10 cellular contexts compared by ENCODE assay signal in genomic region chr2:237059155-237059875, GRCh38. TPM values are rescaled to one million over a fixed set of nuclear protein-coding genes. Genes with fewer than 3 reads are reported as not detected.
DNase-seq lines count a peak whose midpoint lies in the region; ATAC-seq, FAIRE-seq and TF ChIP-seq lines count a peak whose summit lies in the region.
"Had no signal": no experiment of that assay in that cellular context is flagged by ENCODE, and none has a peak within 500 bp of the region (broad histone marks: within the 10 kb centered on the region; RNA-seq: fewer than 3 reads in every experiment).

No MANE protein-coding gene starts in this region.

- intact Hi-C loops in GM12878 (cut with micrococcal nuclease; ENCODE audit: unreplicated experiment) = loop anchor here (2.0 to 10.0 kb wide), 2 partner anchors 25 to 165 kb away; partner anchors contain the start of gene COPS8
- intact Hi-C loops in dorsolateral prefrontal cortex (cut with DNase I) = loop anchor here (5.0 to 10.0 kb wide), 2 partner anchors 545 to 707 kb away; no protein-coding TSS in a partner anchor

- H3K27me3 ChIP-seq in GM12878 (replicated peaks in 1 of 2; ENCODE audit: control insufficient read depth in 2 of 2, insufficient read depth in 2 of 2, low read length in 1 of 2) (no peaks in the 10 kb centered on the region; a peak in 1 of 4 replicates), dorsolateral prefrontal cortex (no peaks in the 10 kb centered on the region), gastroesophageal sphincter (no peaks in the 10 kb centered on the region)

- BruUV-seq in GM12878 (replicated peaks; lab: Mats Ljungman, UMichigan) = no TSS peak

- CTCF ChIA-PET in GM12878 (lab: Yijun Ruan, JAX) = interaction anchor here (0.8 to 5.7 kb wide), 17 partner anchors 8 to 1280 kb away, joined by 3 to 63 read pairs (median 4); partner anchors contain the start of genes ACKR3 and COPS8

- H3K27ac ChIP-seq in GM12878 (ENCODE audit: control insufficient read depth, insufficient read depth) (peak overlapping the region; percentile 56), dorsolateral prefrontal cortex (no peak overlapping the region), gastroesophageal sphincter (no peak overlapping the region)

- H3K36me3 ChIP-seq in GM12878 (ENCODE audit: control insufficient read depth in 2 of 2, insufficient read depth in 2 of 2, low read length in 1 of 2) (no peaks in the 10 kb centered on the region), gastroesophageal sphincter (peaks cover 0 to 4% of the 10 kb centered on the region in 2 donors)

- peak overlapping the region; percentile 38; the same call in 1 of the 2 replicates for H3K9ac ChIP-seq in GM12878 (ENCODE audit: control insufficient read depth, insufficient read depth, low read length)

- no peak overlapping the region; the same call in 1 of the 2 replicates for H2AFZ ChIP-seq in GM12878 (ENCODE audit: control insufficient read depth, low read depth, low read length)

- ATAC-seq in GM18508 (IDR thresholded peaks at IDR 0.05; ENCODE audit: insufficient read depth, unreplicated experiment) = peak; percentile 88
- peak; percentile 73 for ATAC-seq in GM19467 (IDR thresholded peaks at IDR 0.05; ENCODE audit: unreplicated experiment)
- ATAC-seq in HG03097 (IDR thresholded peaks at IDR 0.05; ENCODE audit: low FRiP score, unreplicated experiment) = peak; percentile 58
- ATAC-seq in GM12878 = peak; percentile 85
- ATAC-seq in gastroesophageal sphincter = no peak
- ATAC-seq: SK-N-SH treated with all-trans-retinoic acid at 6 μM for 48 hours had no signal

- peak; percentile 98 for FAIRE-seq in GM12878 (lab: Jason Lieb, UNC)
- FAIRE-seq: G401.6 had no signal

- peak; percentile 85 for DNase-seq in GM12878 (ENCODE audit: low read depth, low spot score)
- DNase-seq in dorsolateral prefrontal cortex = no peak
- DNase-seq in NCI-H2196 treated with DMSO at 0.1 percent for 48 hours (lab: John Stamatoyannopoulos, UW; ENCODE audit: unreplicated experiment) = no peak
- DNase-seq in NCI-H1436 treated with DMSO at 0.1 percent for 48 hours (lab: John Stamatoyannopoulos, UW) = no peak

- POLR2A ChIA-PET in GM12878 (lab: Charles Lee) = interaction anchor here (1.1 kb wide), 1 partner anchor 489 kb away, joined by 4 read pairs; the partner anchor contains the start of gene ACKR3

- TF ChIP-seq POLR2A in GM12878 (IDR thresholded peaks at IDR 0.05; ENCODE audit: low read depth, low read length) (no peak), gastroesophageal sphincter (IDR thresholded peaks at IDR 0.05) (no peak)

- TF ChIP-seq RAD21 in GM12878 (IDR thresholded peaks at IDR 0.05; ENCODE audit: insufficient read depth, low read depth, low read length) = no peak

- TF ChIP-seq EP300 in GM12878 (IDR thresholded peaks at IDR 0.05; ENCODE audit: borderline replicate concordance in 1 of 2, control insufficient read depth in 1 of 2, low read depth in 2 of 2, low read length in 2 of 2) = peak; percentile 85 to 90; a peak in 3 of 4 replicates
- TF ChIP-seq EP300 in gastroesophageal sphincter (IDR thresholded peaks at IDR 0.05) = no peak

- H3K9me3 ChIP-seq in GM12878 (replicated peaks; ENCODE audit: control insufficient read depth, insufficient read depth, low read length) (no peaks in the 10 kb centered on the region), gastroesophageal sphincter (no peaks in the 10 kb centered on the region)

- SMC1A ChIA-PET in GM12878 (lab: Charles Lee; ENCODE audit: uncharacterized antibody, unreplicated experiment) = interaction anchor here (0.9 to 6.0 kb wide), 18 partner anchors 9 to 717 kb away, joined by 3 to 53 read pairs (median 4); partner anchors contain the start of genes ACKR3 and COPS8

- in situ Hi-C loops in GM12878 (cut with MboI) = no loop called here

- RAD21 ChIA-PET in GM12878 (lab: Charles Lee; ENCODE audit: unreplicated experiment) = interaction anchor here (0.6 to 5.5 kb wide), 16 partner anchors 9 to 1280 kb away, joined by 3 to 65 read pairs (median 4); partner anchors contain the start of genes ACKR3 and COPS8

- H3K4me1 ChIP-seq in GM12878 (ENCODE audit: control insufficient read depth, insufficient read depth, low read length) (peaks cover 38% of the 10 kb centered on the region), gastroesophageal sphincter (peaks cover 0 to 7% (median 0%) of the 10 kb centered on the region in 3 donors)

- no peaks in the 10 kb centered on the region for H4K20me1 ChIP-seq in GM12878 (ENCODE audit: control insufficient read depth, insufficient read depth)

- under 1% methylated on average over 8 of the region's 8 CpGs for WGBS in GM12878 (ENCODE audit: insufficient coverage, insufficient replicate concordance, low lambda C conversion rate, missing lambda C conversion rate)
- 75 to 79% methylated on average over 2 to 6 of the region's 8 CpGs for WGBS in gastroesophageal sphincter (ENCODE audit: low coverage in 1 of 2), 2 donors

- H3K79me2 ChIP-seq in GM12878 (ENCODE audit: control insufficient read depth, insufficient read depth, low read length) = no peaks in the 10 kb centered on the region

- H3K4me3 ChIP-seq in GM12878 (peak overlapping the region; percentile 49; the same call in 1 of the 2 replicates), dorsolateral prefrontal cortex (no peak overlapping the region), gastroesophageal sphincter (no peak overlapping the region)

- TF ChIP-seq CTCF in GM12878 (IDR thresholded peaks at IDR 0.05 in 2 of 3, conservative IDR thresholded peaks at IDR 0.05 in 1 of 3; ENCODE audit: control insufficient read depth in 2 of 3, extremely low read depth in 1 of 3, insufficient read depth in 1 of 3, low read depth in 3 of 3, low read length in 3 of 3) (no peak), dorsolateral prefrontal cortex (IDR thresholded peaks at IDR 0.05 in 54 of 56, conservative IDR thresholded peaks at IDR 0.05 in 2 of 56; ENCODE audit: low read depth in 1 of 56, partially characterized antibody in 56 of 56) (no peak), gastroesophageal sphincter (IDR thresholded peaks at IDR 0.05) (no peak)

- peak overlapping the region; percentile 96 for H3K4me2 ChIP-seq in GM12878 (ENCODE audit: control insufficient read depth, insufficient read depth)

TF ChIP-seq in GM12878, 131 proteins besides CTCF, POLR2A, EP300 and RAD21 (continues in another document):
- TF ChIP-seq ZBED1 (IDR thresholded peaks at IDR 0.05; ENCODE audit: borderline replicate concordance) (peak; percentile 73; the same call in 1 of the 2 replicates), ZNF207 (IDR thresholded peaks at IDR 0.05; ENCODE audit: borderline replicate concordance) (no peak), PKNOX1 (IDR thresholded peaks at IDR 0.05) (peak; percentile 8; the same call in 1 of the 2 replicates), ATF3 (IDR thresholded peaks at IDR 0.05; ENCODE audit: borderline replicate concordance, extremely low read depth, low read depth, low read length) (no peak), IKZF1 (conservative IDR thresholded peaks at IDR 0.05) (no peak; the same call in 1 of the 2 replicates)

RNA-seq across cellular contexts. Expression of gene COPS8, which starts 26.4 kb away (rescaled TPM):
- 57.9 and 66.7 TPM in 2 replicates for total RNA-seq in GM12878 (2013; cell fraction: nucleolus; rRNA removed)
- total RNA-seq in GM12878 (2014; rRNA removed) = 85.2 and 97.9 TPM in 2 replicates
- 63.2 and 63.6 TPM in 2 replicates for total RNA-seq in GM12878 (2014; rRNA removed; fragmentation: Illumina TruSeq; extraction: Trizol)
- 44.0 and 46.6 TPM in 2 replicates for total RNA-seq in GM12878 (2021)
- polyA plus RNA-seq in GM12878 (2011; ENCODE audit: low read depth) = 15.2 TPM
- 108 and 139 TPM in 2 replicates for polyA plus RNA-seq in GM12878 (2011; rRNA removed)
- polyA plus RNA-seq in GM12878 (2011; cell fraction: cytosol; rRNA removed) = 55.7 and 60.4 TPM in 2 replicates
- 50.4 and 51.7 TPM in 2 replicates for polyA plus RNA-seq in GM12878 (2011; cell fraction: nucleus; rRNA removed)
- 23.6 and 30.4 TPM in 2 replicates for polyA plus RNA-seq in GM12878 (2012)
- polyA plus RNA-seq in GM12878 (2014; fragmentation: Illumina TruSeq; extraction: Trizol) = 72.2 and 83.4 TPM in 2 replicates
- 100 to 1,000 TPM; 106 to 133 TPM for polyA plus RNA-seq in GM12878 (2014; fragmentation: Nextera tagmentation; extraction: Ambion mirVana)
- 99.0 and 111 TPM in 2 replicates for polyA plus RNA-seq in GM12878 (2014; rRNA removed)
- 100 to 1,000 TPM; 118 to 134 TPM for polyA plus RNA-seq in GM12878 (2016; fragmentation: Nextera tagmentation; extraction: Ambion mirVana)
- 27.8 and 28.5 TPM in 2 replicates for polyA minus RNA-seq in GM12878 (2011; rRNA and poly(A)+ RNA removed)
- 9.0 and 13.2 TPM in 2 replicates for polyA minus RNA-seq in GM12878 (2011; cell fraction: cytosol; rRNA and poly(A)+ RNA removed)
- 16.1 and 23.0 TPM in 2 replicates for polyA minus RNA-seq in GM12878 (2011; cell fraction: nucleus; rRNA and poly(A)+ RNA removed)
- 100 to 1,000 TPM in 40 of 120 experiments, 10 to 100 TPM in 80; 37.8 to 117 (median 92.3) TPM for total RNA-seq in dorsolateral prefrontal cortex
- total RNA-seq in gastroesophageal sphincter = 100 to 1,000 TPM; 108 to 158 (median 120) TPM
